Comparison of ENCODE assay signal across 12 cellular contexts in the genomic region with DNA sequence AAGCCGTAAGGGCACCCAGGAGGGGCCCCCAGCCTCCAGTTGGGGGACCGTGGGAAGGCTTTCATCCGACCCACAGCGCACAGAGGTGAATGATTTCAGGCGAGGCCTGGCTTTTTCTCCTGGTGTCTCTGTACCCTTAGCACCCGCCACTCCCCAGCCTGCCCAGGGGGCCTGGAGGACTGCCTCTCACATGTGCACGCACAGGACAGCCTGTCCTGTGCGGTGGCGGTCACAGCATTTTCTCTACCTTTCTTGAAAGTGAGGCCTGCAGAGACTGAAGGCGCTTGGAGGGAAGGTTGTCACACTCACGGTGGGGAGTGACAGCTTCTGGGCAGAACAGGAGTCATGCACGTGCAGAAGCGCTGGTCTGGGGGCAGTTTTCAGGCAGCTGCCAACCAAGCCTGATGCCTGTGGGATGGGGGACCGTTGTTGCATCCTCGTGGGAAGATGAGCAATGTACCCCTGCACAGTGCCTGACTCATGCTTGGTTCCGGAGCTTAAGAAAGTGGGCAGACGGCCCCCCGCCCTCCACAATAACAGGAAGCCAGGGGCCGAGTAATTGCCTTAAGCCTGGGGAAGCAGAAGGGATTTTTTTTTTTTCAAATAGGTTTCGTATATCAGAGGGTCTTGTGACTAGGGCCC.
DNase-seq lines count a peak whose midpoint lies in the region; TF ChIP-seq lines count a peak whose summit lies in the region.
"Had no signal": no experiment of that assay in that cellular context is flagged by ENCODE, and none has a peak within 500 bp of the region (broad histone marks: within the 10 kb centered on the region; RNA-seq: fewer than 3 reads in every experiment).

No MANE protein-coding gene starts in this region.

- TF ChIP-seq CTCF in brain microvascular endothelial cell (IDR thresholded peaks at IDR 0.05; ENCODE audit: low read depth, low read length, missing control alignments) (no peak), nephron progenitor cell (IDR thresholded peaks at IDR 0.05) (no peak)

- peak; percentile 76 for DNase-seq in EL
- DNase-seq in NCI-H524 (lab: John Stamatoyannopoulos, UW), result peak; percentile 78 to 89
- peak; percentile 76 for DNase-seq in brain microvascular endothelial cell
- DNase-seq in nephron progenitor cell, result no peak
- DNase-seq in mucosa of gallbladder (ENCODE audit: low spot score), result no peak
- no peak for DNase-seq in D341Med (ENCODE audit: low spot score)
- no peak for DNase-seq in NCI-H146 (lab: John Stamatoyannopoulos, UW)
- no peak for DNase-seq in germinal center (ENCODE audit: low spot score)
- DNase-seq: activated CD8-positive, alpha-beta memory T cell treated with anti-CD3 and anti-CD28 coated beads, Interleukin-2, amount 50 U/mL, for 4 hours; GOT3; NCI-H1417 had no signal

- H3K4me3 Mint-ChIP-seq in nephron progenitor cell, result no peak overlapping the region

- H3K27ac ChIP-seq in brain microvascular endothelial cell, result peak overlapping the region; percentile 53
- H3K27ac ChIP-seq: neutrophil had no signal

- no peaks in the 10 kb centered on the region for H3K36me3 ChIP-seq in brain microvascular endothelial cell (replicated peaks)
- H3K36me3 ChIP-seq: neutrophil had no signal

- H3K27me3 ChIP-seq in brain microvascular endothelial cell (replicated peaks), result no peaks in the 10 kb centered on the region

- peaks cover 68% of the 10 kb centered on the region for H3K4me1 Mint-ChIP-seq in nephron progenitor cell

- in situ Hi-C loops in brain microvascular endothelial cell (cut with HindIII; ENCODE audit: low pct_ligation_motif_present, low sequenced_read_pairs), result no loop called here

- H3K9me3 Mint-ChIP-seq in nephron progenitor cell, result peaks cover 10% of the 10 kb centered on the region

- H3K36me3 Mint-ChIP-seq in nephron progenitor cell (ENCODE audit: low read depth), result peaks cover 22% of the 10 kb centered on the region

- no peak overlapping the region for H3K4me3 ChIP-seq in brain microvascular endothelial cell (ENCODE audit: low read depth, low read length)

- peaks cover 7% of the 10 kb centered on the region for H3K27me3 Mint-ChIP-seq in nephron progenitor cell (ENCODE audit: low read depth, poor library complexity)

- H3K27ac Mint-ChIP-seq in nephron progenitor cell, result peak overlapping the region; percentile 91

Comparison
In these comparisons a context has a peak if more than half of its experiments do, and no peak if none do; other contexts are left out.
1. DNase-seq: peak in EL (single experiment), NCI-H524 (2 of 2) and brain microvascular endothelial cell (single experiment); none in nephron progenitor cell (single experiment), mucosa of gallbladder (single experiment), D341Med (single experiment), NCI-H146 (single experiment) and germinal center (single experiment).